3 cellular contexts compared by ENCODE assay signal in the genomic region with DNA sequence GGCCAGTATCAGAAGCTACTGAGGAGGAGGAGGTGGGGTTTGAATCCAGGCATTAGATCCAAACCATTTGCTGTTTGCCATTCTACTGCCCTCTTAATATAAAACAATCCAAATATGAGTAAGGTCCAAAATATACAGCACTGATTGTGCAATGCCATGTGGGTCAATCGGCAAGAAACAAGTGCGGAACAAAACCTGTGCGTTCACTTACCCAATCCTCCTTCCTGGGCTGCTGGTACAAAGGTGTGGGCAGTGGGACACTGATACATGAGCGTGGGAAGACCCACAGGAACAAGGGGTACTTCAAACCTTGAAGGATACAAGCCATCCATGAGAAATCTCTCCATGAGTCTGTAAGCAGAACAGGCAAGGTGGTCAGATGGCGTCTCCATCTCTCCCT. TPM values are rescaled to one million over a fixed set of nuclear protein-coding genes. Genes with fewer than 3 reads are reported as not detected.
"Had no signal": no experiment of that assay in that cellular context is flagged by ENCODE, and none has a peak within 500 bp of the region (broad histone marks: within the 10 kb centered on the region; RNA-seq: fewer than 3 reads in every experiment).

No MANE protein-coding gene starts in this region.

RNA-seq across cellular contexts. Expression of gene ACR, which starts 39.6 kb away (rescaled TPM):
- total RNA-seq: LHCN-M2, M059J, MCF 10A had no signal
